Comparison of ENCODE assay signal across 30 cellular contexts in genomic region chr5:135702191-135702590, GRCh38.
"Had no signal": no experiment of that assay in that cellular context is flagged by ENCODE, and none has a peak within 500 bp of the region (broad histone marks: within the 10 kb centered on the region; RNA-seq: fewer than 3 reads in every experiment).

No MANE protein-coding gene starts in this region.

- H3K36me3 Mint-ChIP-seq: naive thymus-derived CD8-positive, alpha-beta T cell; natural killer cell treated with Interleukin-12 subunit alpha and Interleukin-12 subunit beta and Interleukin-15 and Interleukin-18, amount 100 ng/mL, for 72 hours; stimulated activated effector memory CD8-positive, alpha-beta T cell treated with anti-CD3 and anti-CD28 coated beads, Interleukin-12 subunit alpha, Interleukin-12 subunit beta, amount 100 ng/mL, for 72 hours; stimulated activated naive B cell treated with anti-CD40 and anti-IgM and Interleukin-4, amounts not matched to agents 10 μg/mL and 1 μg/mL and 100 μg/mL, for 72 hours; type B pancreatic cell had no signal

- H3K27me3 ChIP-seq: neutrophil, ovary, right lobe of liver, sigmoid colon, stomach, testis, tibial artery, transverse colon, upper lobe of right lung, uterus had no signal

- H3K27ac Mint-ChIP-seq: naive thymus-derived CD8-positive, alpha-beta T cell; natural killer cell treated with Interleukin-12 subunit alpha and Interleukin-12 subunit beta and Interleukin-15 and Interleukin-18, amount 100 ng/mL, for 72 hours; nephron progenitor cell; progenitor cell of endocrine pancreas; stimulated activated effector memory CD8-positive, alpha-beta T cell treated with anti-CD3 and anti-CD28 coated beads, Interleukin-12 subunit alpha, Interleukin-12 subunit beta, amount 100 ng/mL, for 72 hours; stimulated activated naive B cell treated with anti-CD40 and anti-IgM and Interleukin-4, amounts not matched to agents 10 μg/mL and 1 μg/mL and 100 μg/mL, for 72 hours; stimulated activated naive CD8-positive, alpha-beta T cell treated with anti-CD3 and anti-CD28 coated beads, Interleukin-15, Interleukin-2, amounts not matched to agents 100 ng/mL and 50 ng/mL, for 24 hours; type B pancreatic cell had no signal

- FAIRE-seq: small intestine had no signal

- H3K27me3 Mint-ChIP-seq: stimulated activated naive CD8-positive, alpha-beta T cell treated with anti-CD3 and anti-CD28 coated beads, Interleukin-15, Interleukin-2, amounts not matched to agents 100 ng/mL and 50 ng/mL, for 24 hours had no signal

- ATAC-seq: naive thymus-derived CD8-positive, alpha-beta T cell; natural killer cell treated with Interleukin-12 subunit alpha and Interleukin-12 subunit beta and Interleukin-15 and Interleukin-18, amount 100 ng/mL, for 72 hours; psoas muscle; right cardiac atrium; right lobe of liver; stimulated activated effector memory CD8-positive, alpha-beta T cell treated with anti-CD3 and anti-CD28 coated beads, Interleukin-12 subunit alpha, Interleukin-12 subunit beta, amount 100 ng/mL, for 72 hours; stimulated activated naive B cell treated with anti-CD40 and anti-IgM and Interleukin-4, amounts not matched to agents 10 μg/mL and 1 μg/mL and 100 μg/mL, for 72 hours; upper lobe of right lung had no signal

- H3K9me3 Mint-ChIP-seq: naive thymus-derived CD8-positive, alpha-beta T cell; natural killer cell treated with Interleukin-12 subunit alpha and Interleukin-12 subunit beta and Interleukin-15 and Interleukin-18, amount 100 ng/mL, for 72 hours; nephron progenitor cell; neural crest cell; stimulated activated effector memory CD8-positive, alpha-beta T cell treated with anti-CD3 and anti-CD28 coated beads, Interleukin-12 subunit alpha, Interleukin-12 subunit beta, amount 100 ng/mL, for 72 hours; stimulated activated naive B cell treated with anti-CD40 and anti-IgM and Interleukin-4, amounts not matched to agents 10 μg/mL and 1 μg/mL and 100 μg/mL, for 72 hours; stimulated activated naive CD8-positive, alpha-beta T cell treated with anti-CD3 and anti-CD28 coated beads, Interleukin-15, Interleukin-2, amounts not matched to agents 100 ng/mL and 50 ng/mL, for 24 hours; type B pancreatic cell had no signal

- H3K36me3 ChIP-seq: neutrophil, ovary, right lobe of liver, sigmoid colon, stomach, tibial artery, transverse colon, upper lobe of right lung, uterus had no signal

- H3K4me1 Mint-ChIP-seq: naive thymus-derived CD8-positive, alpha-beta T cell; stimulated activated effector memory CD8-positive, alpha-beta T cell treated with anti-CD3 and anti-CD28 coated beads, Interleukin-12 subunit alpha, Interleukin-12 subunit beta, amount 100 ng/mL, for 72 hours; stimulated activated naive B cell treated with anti-CD40 and anti-IgM and Interleukin-4, amounts not matched to agents 10 μg/mL and 1 μg/mL and 100 μg/mL, for 72 hours had no signal

- H3K4me1 ChIP-seq: parathyroid adenoma, psoas muscle, right lobe of liver, sigmoid colon, testis, upper lobe of right lung, uterus had no signal

- H3K4me3 Mint-ChIP-seq: naive thymus-derived CD8-positive, alpha-beta T cell; natural killer cell treated with Interleukin-12 subunit alpha and Interleukin-12 subunit beta and Interleukin-15 and Interleukin-18, amount 100 ng/mL, for 72 hours; nephron progenitor cell; neural crest cell; stimulated activated effector memory CD8-positive, alpha-beta T cell treated with anti-CD3 and anti-CD28 coated beads, Interleukin-12 subunit alpha, Interleukin-12 subunit beta, amount 100 ng/mL, for 72 hours; stimulated activated naive B cell treated with anti-CD40 and anti-IgM and Interleukin-4, amounts not matched to agents 10 μg/mL and 1 μg/mL and 100 μg/mL, for 72 hours; stimulated activated naive CD8-positive, alpha-beta T cell treated with anti-CD3 and anti-CD28 coated beads, Interleukin-15, Interleukin-2, amounts not matched to agents 100 ng/mL and 50 ng/mL, for 24 hours; type B pancreatic cell had no signal

- H3K9ac ChIP-seq: parathyroid adenoma had no signal

- DNase-seq: naive thymus-derived CD8-positive, alpha-beta T cell; nephron progenitor cell; nucleus accumbens; ovary; posterior cingulate gyrus; psoas muscle; right cardiac atrium; right lobe of liver; sigmoid colon; small intestine; stimulated activated CD4-positive, alpha-beta T cell treated with anti-CD3 and anti-CD28 coated beads, Interleukin-15, amount 100 ng/mL, for 24 hours; stimulated activated CD4-positive, alpha-beta T cell treated with anti-CD3 and anti-CD28 coated beads, Interleukin-2, amount 100 ng/mL, for 24 hours; stimulated activated CD4-positive, alpha-beta T cell treated with anti-CD3 and anti-CD28 coated beads, Interleukin-2, amount 100 ng/mL, for 48 hours; stimulated activated CD4-positive, alpha-beta T cell treated with anti-CD3 and anti-CD28 coated beads, Interleukin-4, amount 100 ng/mL, for 24 hours; stimulated activated naive B cell treated with anti-CD40 and anti-IgM and Interleukin-4, amounts not matched to agents 10 μg/mL and 1 μg/mL and 100 μg/mL, for 72 hours; stimulated activated naive CD4-positive, alpha-beta T cell treated with Interleukin-2 at 50 U/mL for 16 hours; stomach; testis; tibial artery; transverse colon; upper lobe of right lung; uterus had no signal

- H3K4me3 ChIP-seq: ovary, psoas muscle, right lobe of liver, sigmoid colon, stomach, testis, tibial artery, transverse colon, upper lobe of right lung, uterus had no signal

- H3K9me3 ChIP-seq: neutrophil, ovary, psoas muscle, right lobe of liver, sigmoid colon, stomach, testis, tibial artery, transverse colon, upper lobe of right lung, uterus had no signal

- H3K27ac ChIP-seq: neutrophil, ovary, parathyroid adenoma, psoas muscle, right lobe of liver, sigmoid colon, stomach, testis, tibial artery, transverse colon, upper lobe of right lung, uterus had no signal
